ENCODE assay signal across 10 cellular contexts in the genomic region with DNA sequence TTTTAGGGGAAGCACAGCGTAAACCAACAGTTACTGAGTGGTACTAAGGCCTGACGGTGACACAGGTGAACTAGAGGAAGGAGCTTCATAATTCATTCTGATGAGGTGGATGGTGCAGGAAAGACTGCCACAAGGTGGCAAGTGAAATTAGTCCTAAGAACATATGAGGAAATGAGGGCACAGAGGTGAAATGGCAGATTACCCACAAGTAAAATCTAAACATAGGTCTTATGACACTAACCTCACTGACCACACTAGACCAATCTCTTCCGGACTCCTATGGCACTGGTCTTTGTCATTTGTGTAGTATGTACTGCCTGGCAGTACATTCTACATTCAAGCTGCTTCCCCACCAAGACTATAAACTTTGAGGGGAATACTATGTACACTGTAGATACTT.
DNase-seq lines count a peak whose midpoint lies in the region; ATAC-seq lines count a peak whose summit lies in the region.
"Had no signal": no experiment of that assay in that cellular context is flagged by ENCODE, and none has a peak within 500 bp of the region (broad histone marks: within the 10 kb centered on the region; RNA-seq: fewer than 3 reads in every experiment).

No MANE protein-coding gene starts in this region.

- no peaks in the 10 kb centered on the region for H3K9me3 Mint-ChIP-seq in central memory CD8-positive, alpha-beta T cell
- H3K9me3 Mint-ChIP-seq: WTC11 had no signal

- peaks cover 4% of the 10 kb centered on the region for H3K36me3 Mint-ChIP-seq in central memory CD8-positive, alpha-beta T cell (ENCODE audit: insufficient read depth)
- H3K36me3 Mint-ChIP-seq: WTC11 had no signal

- H3K4me3 Mint-ChIP-seq in central memory CD8-positive, alpha-beta T cell, result no peak overlapping the region
- H3K4me3 Mint-ChIP-seq: WTC11 had no signal

- DNase-seq in central memory CD8-positive, alpha-beta T cell (ENCODE audit: low spot score in 2 of 2), result no peak
- DNase-seq in NCI-H1417 (lab: John Stamatoyannopoulos, UW), result no peak
- DNase-seq in OCI-M2 (lab: John Stamatoyannopoulos, UW; ENCODE audit: unreplicated experiment), result no peak
- no peak for DNase-seq in NCI-H187 treated with DMSO at 0.1 percent for 48 hours (lab: John Stamatoyannopoulos, UW)
- DNase-seq in NK-92 (lab: John Stamatoyannopoulos, UW; ENCODE audit: unreplicated experiment), result no peak
- DNase-seq: NCI-H2171 had no signal

- H3K27ac Mint-ChIP-seq in central memory CD8-positive, alpha-beta T cell (ENCODE audit: low read depth), result no peak overlapping the region
- H3K27ac Mint-ChIP-seq: WTC11 had no signal

- ATAC-seq in GM18498 (IDR thresholded peaks at IDR 0.05; ENCODE audit: unreplicated experiment) (peak; percentile 94), GM21390 (IDR thresholded peaks at IDR 0.05; ENCODE audit: unreplicated experiment) (peak; percentile 81), HG03520 (IDR thresholded peaks at IDR 0.05; ENCODE audit: unreplicated experiment) (peak; percentile 73)
- peak; percentile 54 for ATAC-seq in central memory CD8-positive, alpha-beta T cell (replicated peaks; ENCODE audit: extremely low read depth, poor library complexity, severe bottlenecking)
- ATAC-seq: WTC11 had no signal

- H3K4me1 Mint-ChIP-seq in central memory CD8-positive, alpha-beta T cell, result peaks cover 8% of the 10 kb centered on the region

- H3K27me3 Mint-ChIP-seq in central memory CD8-positive, alpha-beta T cell, result no peaks in the 10 kb centered on the region
